In genomic region chr12:27907766-27908165, GRCh38 we compare ENCODE assay signal across 12 cellular contexts.
"Had no signal": no experiment of that assay in that cellular context is flagged by ENCODE, and none has a peak within 500 bp of the region (broad histone marks: within the 10 kb centered on the region; RNA-seq: fewer than 3 reads in every experiment).

No MANE protein-coding gene starts in this region.

- H3K27me3 ChIP-seq: dorsolateral prefrontal cortex, heart right ventricle, ovary, testis, uterus had no signal

- H3K4me1 Mint-ChIP-seq: activated naive CD4-positive, alpha-beta T cell treated with anti-CD3 and anti-CD28 coated beads, Interleukin-2, amount 50 U/mL, for 24 hours; stimulated activated naive CD8-positive, alpha-beta T cell treated with anti-CD3 and anti-CD28 coated beads, Interleukin-15, amount 100 ng/mL, for 72 hours; T-helper 17 cell had no signal

- H3K4me3 ChIP-seq: dorsolateral prefrontal cortex, heart right ventricle, ovary, testis, uterus had no signal

- H3K27ac ChIP-seq: dorsolateral prefrontal cortex, heart right ventricle, ovary, testis, uterus had no signal

- ATAC-seq: heart right ventricle; stimulated activated naive CD8-positive, alpha-beta T cell treated with anti-CD3 and anti-CD28 coated beads, Interleukin-15, amount 100 ng/mL, for 72 hours; T-helper 17 cell had no signal

- H3K4me3 Mint-ChIP-seq: activated naive CD4-positive, alpha-beta T cell treated with anti-CD3 and anti-CD28 coated beads, Interleukin-2, amount 50 U/mL, for 24 hours; stimulated activated naive CD8-positive, alpha-beta T cell treated with anti-CD3 and anti-CD28 coated beads, Interleukin-15, amount 100 ng/mL, for 72 hours; T-helper 17 cell had no signal

- H3K36me3 Mint-ChIP-seq: activated naive CD4-positive, alpha-beta T cell treated with anti-CD3 and anti-CD28 coated beads, Interleukin-2, amount 50 U/mL, for 24 hours had no signal

- H3K4me1 ChIP-seq: heart right ventricle, testis, uterus had no signal

- H3K27ac Mint-ChIP-seq: activated naive CD4-positive, alpha-beta T cell treated with anti-CD3 and anti-CD28 coated beads, Interleukin-2, amount 50 U/mL, for 24 hours; stimulated activated naive CD8-positive, alpha-beta T cell treated with anti-CD3 and anti-CD28 coated beads, Interleukin-15, amount 100 ng/mL, for 72 hours; T-helper 17 cell had no signal

- DNase-seq: activated CD4-positive, alpha-beta T cell treated with anti-CD3 and anti-CD28 coated beads, Interleukin-2, amount 50 U/mL, for 1 hour; amygdala; dorsolateral prefrontal cortex; heart right ventricle; kidney glomerular epithelial cell; ovary; stimulated activated CD4-positive, alpha-beta T cell treated with anti-CD3 and anti-CD28 coated beads, Interleukin-4, amount 100 ng/mL, for 24 hours; stimulated activated naive CD8-positive, alpha-beta T cell treated with anti-CD3 and anti-CD28 coated beads, Interleukin-15, amount 100 ng/mL, for 72 hours; T-helper 17 cell; testis; uterus had no signal

- H3K36me3 ChIP-seq: heart right ventricle, ovary, uterus had no signal

- H3K9me3 ChIP-seq: heart right ventricle, ovary, testis, uterus had no signal
